8 cellular contexts compared by ENCODE assay signal in the genomic region with DNA sequence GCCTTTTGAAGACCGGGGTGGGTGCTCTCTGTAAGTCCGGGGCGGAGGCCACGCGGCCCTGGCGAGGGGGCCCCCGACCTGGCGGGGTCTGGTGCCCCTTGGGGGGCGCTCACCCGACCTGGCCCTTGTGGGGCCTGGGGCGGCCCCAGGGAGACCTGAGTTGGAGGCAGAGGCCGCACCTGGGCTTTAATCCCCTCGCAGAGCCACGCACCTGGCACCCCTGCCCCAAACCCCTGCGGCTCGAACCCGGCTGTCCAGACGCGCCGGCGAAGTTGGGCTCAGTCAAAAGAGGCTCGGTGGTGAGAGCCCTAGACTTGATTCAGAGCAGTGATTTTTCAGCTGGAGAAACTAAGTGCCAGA. TPM values are rescaled to one million over a fixed set of nuclear protein-coding genes. Genes with fewer than 3 reads are reported as not detected.
DNase-seq lines count a peak whose midpoint lies in the region; ATAC-seq, FAIRE-seq and TF ChIP-seq lines count a peak whose summit lies in the region.

No MANE protein-coding gene starts in this region.

- no peaks in the 10 kb centered on the region for H4K20me1 ChIP-seq in keratinocyte (ENCODE audit: control insufficient read depth, extremely low read depth, insufficient read depth, low read length)

- no peaks in the 10 kb centered on the region for H3K79me2 ChIP-seq in keratinocyte (ENCODE audit: control insufficient read depth, insufficient read depth, low read length)

- POLR2A ChIA-PET in AG04450 (lab: Yijun Ruan, JAX): no interaction called here

- H3K27ac ChIP-seq in AG04450 (ENCODE audit: low read depth, low read length) (no peak overlapping the region), keratinocyte (ENCODE audit: control insufficient read depth, insufficient read depth, low read length) (peak overlapping the region; percentile 83), upper lobe of right lung (peak overlapping the region; percentile 53)

- H3K9ac ChIP-seq in keratinocyte (ENCODE audit: control insufficient read depth, extremely low read depth, insufficient read depth, low read length): peak overlapping the region; percentile 83

- dilution Hi-C loops in keratinocyte (cut with MboI; ENCODE audit: extremely low pct_ligation_motif_present, low sequenced_read_pairs): no loop called here

- H3K4me3 ChIP-seq in AG04450 (ENCODE audit: low read depth, low read length) (peak overlapping the region; percentile 1; the same call in 1 of the 2 replicates), keratinocyte (ENCODE audit: control insufficient read depth in 2 of 3, extremely low read depth in 1 of 3, insufficient read depth in 2 of 3, low read depth in 1 of 3, low read length in 3 of 3) (peak overlapping the region; percentile 36 to 73 (median 68)), upper lobe of right lung (peak overlapping the region; percentile 56)

- ATAC-seq in GM21390 (IDR thresholded peaks at IDR 0.05; ENCODE audit: unreplicated experiment) (peak; percentile 11), upper lobe of right lung (peak; percentile 43), HG03469 (IDR thresholded peaks at IDR 0.05; ENCODE audit: unreplicated experiment) (no peak), HG03457 (IDR thresholded peaks at IDR 0.05; ENCODE audit: unreplicated experiment) (no peak)

- H3K9me3 ChIP-seq in AG04450 (ENCODE audit: control insufficient read depth, insufficient read depth, low read length) (no peaks in the 10 kb centered on the region), keratinocyte (ENCODE audit: control insufficient read depth, low read depth, low read length) (no peaks in the 10 kb centered on the region), upper lobe of right lung (no peaks in the 10 kb centered on the region)

- CTCF ChIA-PET in AG04450 (lab: Charles Lee): interaction anchor here (0.5 to 1.9 kb wide), 7 partner anchors 10 to 136 kb away, joined by 3 to 8 read pairs (median 4); a partner anchor contains a TSS

- H3K27me3 ChIP-seq in AG04450 (ENCODE audit: control insufficient read depth, insufficient read depth, low read length) (no peaks in the 10 kb centered on the region), keratinocyte (ENCODE audit: control insufficient read depth, extremely low read depth, insufficient read depth, low read length) (no peaks in the 10 kb centered on the region), upper lobe of right lung (no peaks in the 10 kb centered on the region)

- FAIRE-seq in keratinocyte (lab: Jason Lieb, UNC): no peak

- H3K4me1 ChIP-seq in keratinocyte (ENCODE audit: control insufficient read depth, extremely low read depth, insufficient read depth, low read length): peaks cover 22% of the 10 kb centered on the region
- peaks cover 6% of the 10 kb centered on the region for H3K4me1 ChIP-seq in upper lobe of right lung

- TF ChIP-seq CTCF in AG04450 (IDR thresholded peaks at IDR 0.05; ENCODE audit: low read depth, low read length): no peak
- TF ChIP-seq CTCF in keratinocyte (optimal IDR thresholded peaks at IDR 0.05 in 1 of 3, IDR thresholded peaks at IDR 0.05 in 1 of 3, conservative IDR thresholded peaks at IDR 0.05 in 1 of 3; ENCODE audit: extremely low read depth in 1 of 3, insufficient read depth in 2 of 3, low read length in 3 of 3): no peak
- no peak for TF ChIP-seq CTCF in upper lobe of right lung (IDR thresholded peaks at IDR 0.05)
- no peak for TF ChIP-seq CTCF in GM10266 (IDR thresholded peaks at IDR 0.05; ENCODE audit: control insufficient read depth, insufficient read depth, low read depth, missing control alignments)

- peak overlapping the region; percentile 82 for H3K4me2 ChIP-seq in keratinocyte (ENCODE audit: control insufficient read depth, extremely low read depth, insufficient read depth, low read depth, low read length)

- H3K9me1 ChIP-seq in keratinocyte (ENCODE audit: control insufficient read depth, extremely low read depth, insufficient read depth, low read length): no peaks in the 10 kb centered on the region

- no peak overlapping the region for H2AFZ ChIP-seq in keratinocyte (ENCODE audit: control insufficient read depth, low read length)

- DNase-seq in AG04450 (ENCODE audit: low read depth, low spot score) (no peak), T follicular helper cell (ENCODE audit: low read depth) (peak; percentile 3), keratinocyte (ENCODE audit: low read depth, low spot score) (no peak), upper lobe of right lung (no peak), GM10266 (ENCODE audit: extremely low spot score) (no peak)

- intact Hi-C loops in upper lobe of right lung (cut with DNase I): no loop called here

- H3K36me3 ChIP-seq in keratinocyte (ENCODE audit: control insufficient read depth in 2 of 2, extremely low read depth in 1 of 2, insufficient read depth in 2 of 2, low read length in 2 of 2) (peaks cover 16 to 23% of the 10 kb centered on the region in 2 experiments), upper lobe of right lung (peaks cover 38% of the 10 kb centered on the region)

RNA-seq across cellular contexts. Expression of a gene that starts 0.3 kb away (rescaled TPM):
- polyA plus RNA-seq in AG04450 (2011; rRNA removed) (16.0 and 16.1 TPM in 2 replicates), keratinocyte (69.9 to 74.2 TPM (median 70.7 TPM) in 3 replicates)
- polyA minus RNA-seq in AG04450 (2011; rRNA and poly(A)+ RNA removed): 10.9 and 15.1 TPM in 2 replicates
- polyA plus RNA-seq in keratinocyte (2011; ENCODE audit: low read depth): 18.8 TPM
- polyA plus RNA-seq in keratinocyte (2011; cell fraction: cytosol; rRNA removed): 48.3 and 59.3 TPM in 2 replicates
- 77.8 and 86.7 TPM in 2 replicates for polyA plus RNA-seq in keratinocyte (2011; cell fraction: nucleus; rRNA removed)
- polyA plus RNA-seq in keratinocyte (2012; ENCODE audit: low replicate concordance): 28.4 and 57.7 TPM in 2 replicates
- 22.9 to 83.6 TPM (median 76.1 TPM) in 3 replicates for polyA minus RNA-seq in keratinocyte
- polyA minus RNA-seq in keratinocyte (2011; cell fraction: cytosol; rRNA and poly(A)+ RNA removed): 32.8 TPM
- polyA minus RNA-seq in keratinocyte (2011; cell fraction: nucleus; rRNA and poly(A)+ RNA removed): 44.0 and 80.8 TPM in 2 replicates
- total RNA-seq in upper lobe of right lung: 2.5 TPM

RNA-seq across cellular contexts. Expression of a gene that starts 30.1 kb away (rescaled TPM):
- 57.7 and 76.1 TPM in 2 replicates for polyA plus RNA-seq in AG04450 (2011; rRNA removed)
- 36.9 and 44.4 TPM in 2 replicates for polyA minus RNA-seq in AG04450 (2011; rRNA and poly(A)+ RNA removed)
- polyA plus RNA-seq in keratinocyte: 84.8 to 95.4 TPM (median 90.5 TPM) in 3 replicates
- 56.7 TPM for polyA plus RNA-seq in keratinocyte (2011; ENCODE audit: low read depth)
- 48.4 and 89.7 TPM in 2 replicates for polyA plus RNA-seq in keratinocyte (2011; cell fraction: cytosol; rRNA removed)
- 43.2 and 46.3 TPM in 2 replicates for polyA plus RNA-seq in keratinocyte (2011; cell fraction: nucleus; rRNA removed)
- polyA plus RNA-seq in keratinocyte (2012; ENCODE audit: low replicate concordance): 56.6 and 118 TPM in 2 replicates
- 26.1 to 49.7 TPM (median 35.2 TPM) in 3 replicates for polyA minus RNA-seq in keratinocyte
- polyA minus RNA-seq in keratinocyte (2011; cell fraction: cytosol; rRNA and poly(A)+ RNA removed): 85.6 TPM
- 21.6 and 22.6 TPM in 2 replicates for polyA minus RNA-seq in keratinocyte (2011; cell fraction: nucleus; rRNA and poly(A)+ RNA removed)
- 43.4 TPM for total RNA-seq in upper lobe of right lung

RNA-seq across cellular contexts. Expression of a gene that starts 60.0 kb away (rescaled TPM):
- polyA plus RNA-seq in AG04450 (2011; rRNA removed) (0.05 TPM in 1 of 2 replicates, not detected in the other), keratinocyte (not detected in 3 replicates)
- polyA minus RNA-seq in AG04450 (2011; rRNA and poly(A)+ RNA removed): not detected in 2 replicates
- polyA plus RNA-seq in keratinocyte (2011; ENCODE audit: low read depth): not detected
- not detected in 2 replicates for polyA plus RNA-seq in keratinocyte (2011; cell fraction: cytosol; rRNA removed)
- not detected in 2 replicates for polyA plus RNA-seq in keratinocyte (2011; cell fraction: nucleus; rRNA removed)
- not detected in 2 replicates for polyA plus RNA-seq in keratinocyte (2012; ENCODE audit: low replicate concordance)
- not detected in 3 replicates for polyA minus RNA-seq in keratinocyte
- polyA minus RNA-seq in keratinocyte (2011; cell fraction: cytosol; rRNA and poly(A)+ RNA removed): not detected
- not detected in 2 replicates for polyA minus RNA-seq in keratinocyte (2011; cell fraction: nucleus; rRNA and poly(A)+ RNA removed)
- total RNA-seq in upper lobe of right lung: 1.8 TPM

Comparison
In these comparisons a context has a peak if more than half of its experiments do, and no peak if none do; other contexts are left out.
1. H3K4me3 ChIP-seq: peak in every context shown above with its lines; median percentile 68 in keratinocyte; 56 in upper lobe of right lung; 1 in AG04450.
2. ATAC-seq: peak in GM21390 (single experiment) and upper lobe of right lung (single experiment); none in HG03469 (single experiment) and HG03457 (single experiment).